8 cellular contexts compared by ENCODE assay signal in the genomic region with DNA sequence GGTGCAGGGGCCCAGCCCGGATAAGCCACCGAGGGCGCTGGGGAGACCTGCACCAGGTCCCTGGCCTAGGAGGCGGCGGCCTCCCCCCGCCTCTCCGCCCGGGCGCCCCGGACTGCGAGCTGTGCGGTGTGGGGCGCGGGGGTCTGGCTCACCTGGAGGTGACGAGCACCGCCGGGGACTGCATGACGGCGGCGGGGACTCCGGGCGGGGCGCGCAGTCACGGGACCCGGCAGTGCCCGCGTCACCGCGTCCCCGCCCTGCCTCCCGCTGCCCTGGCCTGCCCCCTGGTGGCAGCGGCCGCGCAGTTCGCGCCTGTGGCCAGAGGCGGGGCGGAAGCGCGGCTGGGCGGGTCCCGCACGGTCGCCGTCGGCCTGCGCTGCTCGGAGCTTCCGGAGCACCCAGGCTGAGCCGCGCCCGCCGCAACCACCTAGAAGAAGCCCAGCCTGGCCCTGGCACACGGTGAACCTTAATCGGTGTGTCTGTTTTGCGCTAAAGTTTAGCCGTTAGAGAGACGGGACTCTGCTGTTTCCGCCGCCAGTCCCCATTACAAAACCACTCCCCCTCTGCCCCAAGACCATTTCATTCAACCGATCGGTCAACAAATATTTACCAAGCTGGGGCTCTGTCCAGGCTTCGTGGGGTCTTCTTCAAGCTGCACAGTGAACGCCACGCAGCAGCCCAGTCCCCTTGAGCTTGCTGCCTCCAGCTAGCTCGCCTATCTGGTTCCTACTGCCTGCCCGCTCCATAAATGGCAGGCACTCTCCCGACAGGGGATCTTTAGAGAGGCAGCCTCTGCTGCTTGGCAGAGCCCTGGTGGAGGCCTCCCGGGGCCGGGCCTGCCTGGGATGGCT. TPM values are rescaled to one million over a fixed set of nuclear protein-coding genes. Genes with fewer than 3 reads are reported as not detected.
A peak's percentile ranks its signal among the peaks of the same experiment; 100 is the strongest.
DNase-seq lines count a peak whose midpoint lies in the region; ATAC-seq and TF ChIP-seq lines count a peak whose summit lies in the region.

A gene with protein sequence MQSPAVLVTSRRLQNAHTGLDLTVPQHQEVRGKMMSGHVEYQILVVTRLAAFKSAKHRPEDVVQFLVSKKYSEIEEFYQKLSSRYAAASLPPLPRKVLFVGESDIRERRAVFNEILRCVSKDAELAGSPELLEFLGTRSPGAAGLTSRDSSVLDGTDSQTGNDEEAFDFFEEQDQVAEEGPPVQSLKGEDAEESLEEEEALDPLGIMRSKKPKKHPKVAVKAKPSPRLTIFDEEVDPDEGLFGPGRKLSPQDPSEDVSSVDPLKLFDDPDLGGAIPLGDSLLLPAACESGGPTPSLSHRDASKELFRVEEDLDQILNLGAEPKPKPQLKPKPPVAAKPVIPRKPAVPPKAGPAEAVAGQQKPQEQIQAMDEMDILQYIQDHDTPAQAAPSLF (minus strand): TSS at position 219 of the 851 bp plus-strand sequence. CDS start 35 bp downstream, at position 184.

- H4K20me1 ChIP-seq in GM23248 (ENCODE audit: insufficient read depth): no peaks in the 10 kb centered on the region

- peak within 1 kb of the TSS; percentile 83 for H3K4me3 ChIP-seq in GM23248
- peak within 1 kb of the TSS; percentile 93 for H3K4me3 ChIP-seq in SJSA1
- H3K4me3 ChIP-seq in gastroesophageal sphincter: peak within 1 kb of the TSS; percentile 89 to 96

- H3K4me2 ChIP-seq in GM23248 (ENCODE audit: unreplicated experiment): peak within 1 kb of the TSS; percentile 97

- no peaks in the 10 kb centered on the region; the same call in 1 of the 2 replicates for H3K27me3 ChIP-seq in GM23248 (replicated peaks; ENCODE audit: insufficient read depth)
- H3K27me3 ChIP-seq in SJSA1 (replicated peaks): no peaks in the 10 kb centered on the region
- no peaks in the 10 kb centered on the region for H3K27me3 ChIP-seq in gastroesophageal sphincter

- peak within 1 kb of the TSS; percentile 86 for H3K9ac ChIP-seq in ES-I3 (ENCODE audit: low read depth, low read length)
- H3K9ac ChIP-seq in GM23248: peak within 1 kb of the TSS; percentile 90

- TF ChIP-seq CTCF in gastroesophageal sphincter (IDR thresholded peaks at IDR 0.05): peak in 3 of 4 experiments; percentile 97 to 99 (median 99)

- no peaks in the 10 kb centered on the region; the same call in 1 of the 2 replicates for H3K9me3 ChIP-seq in ES-I3 (ENCODE audit: control insufficient read depth, insufficient read depth, low read length)
- H3K9me3 ChIP-seq in GM23248 (ENCODE audit: low read depth): no peaks in the 10 kb centered on the region
- no peaks in the 10 kb centered on the region for H3K9me3 ChIP-seq in SJSA1 (replicated peaks)
- H3K9me3 ChIP-seq in gastroesophageal sphincter: no peaks in the 10 kb centered on the region

- DNase-seq in GM23248 (peak; percentile 92), LHCN-M2 (ENCODE audit: low read depth) (peak; percentile 69), SJSA1 (ENCODE audit: low read depth in 1 of 2, low spot score in 2 of 2) (peak; percentile 79 to 88), occipital lobe (lab: John Stamatoyannopoulos, UW) (peak; percentile 74)
- DNase-seq in activated naive CD4-positive, alpha-beta T cell treated with Interleukin-2 at 50 U/mL for 16 hours: peak; percentile 87

- TF ChIP-seq EP300 in gastroesophageal sphincter (IDR thresholded peaks at IDR 0.05): no peak

- H3F3A ChIP-seq in GM23248 (ENCODE audit: insufficient read depth): no peaks in the 10 kb centered on the region

- H3K36me3 ChIP-seq in ES-I3 (ENCODE audit: insufficient read depth, low read length) (no peaks in the 10 kb centered on the region), GM23248 (ENCODE audit: low read depth) (no peaks in the 10 kb centered on the region), SJSA1 (peaks cover 3% of the 10 kb centered on the region), gastroesophageal sphincter (peaks cover 0 to 12% of the 10 kb centered on the region in 2 donors)

- WGBS in GM23248 (ENCODE audit: low coverage in 1 of 2, low lambda C conversion rate in 2 of 2, missing lambda C conversion rate in 2 of 2), 2 experiments: 2 to 3% methylated on average over 36 to 49 of the region's 71 CpGs
- WGBS in gastroesophageal sphincter (ENCODE audit: low coverage in 1 of 2), 2 donors: 0% methylated on average over 4 of the region's 71 CpGs; no CpG with 5 or more reads in 1 of the 2 donors

- H3K4me1 ChIP-seq in ES-I3 (ENCODE audit: insufficient read depth, low read length) (no peaks in the 10 kb centered on the region), GM23248 (ENCODE audit: insufficient read depth) (peaks cover 7% of the 10 kb centered on the region; the same call in 1 of the 2 replicates), SJSA1 (replicated peaks) (peaks cover 13% of the 10 kb centered on the region), gastroesophageal sphincter (peaks cover 0 to 55% (median 24%) of the 10 kb centered on the region in 3 donors)

- H3K27ac ChIP-seq in GM23248 (peak within 1 kb of the TSS; percentile 42), SJSA1 (peak within 1 kb of the TSS; percentile 75), gastroesophageal sphincter (peak within 1 kb of the TSS; percentile 93 to 99 (median 98)), temporal lobe (ENCODE audit: low read depth, low read length) (peak within 1 kb of the TSS; percentile 83)

- H3K9me2 ChIP-seq in GM23248 (ENCODE audit: insufficient read depth): no peaks in the 10 kb centered on the region

- H2AFZ ChIP-seq in GM23248: peak within 1 kb of the TSS; percentile 100

- H3K79me2 ChIP-seq in GM23248 (ENCODE audit: insufficient read depth): peaks cover 9% of the 10 kb centered on the region; the same call in 1 of the 2 replicates

- ATAC-seq in gastroesophageal sphincter: peak; percentile 95

- peak; percentile 91 to 94 for TF ChIP-seq POLR2A in gastroesophageal sphincter (IDR thresholded peaks at IDR 0.05)

- in situ Hi-C loops in GM23248 (cut with MboI): no loop called here

RNA-seq across cellular contexts. Expression of the gene that starts here (rescaled TPM):
- 10.5 and 17.1 TPM in 2 replicates for total RNA-seq in GM23248 (2014; rRNA removed; shearing (Covaris generic))
- 10.6 and 10.9 TPM in 2 replicates for polyA plus RNA-seq in GM23248 (2016; fragmentation: Nextera tagmentation; extraction: Ambion mirVana)
- total RNA-seq in LHCN-M2 (2014; rRNA removed): 24.6 and 34.2 TPM in 2 replicates
- polyA plus RNA-seq in LHCN-M2 (2012): 25.0 TPM
- total RNA-seq in SJSA1 (2014; rRNA removed; shearing (Covaris generic)): 17.2 and 32.3 TPM in 2 replicates
- 10 to 100 TPM; 42.8 to 89.1 (median 61.4) TPM for total RNA-seq in gastroesophageal sphincter
- total RNA-seq in occipital lobe: 10.3 TPM
- total RNA-seq in temporal lobe: 6.9 TPM

Comparison
In these comparisons a context has a peak if more than half of its experiments do, and no peak if none do; other contexts are left out.
1. Peak in every context shown above with its lines: DNase-seq, ATAC-seq, H3K4me3 ChIP-seq and H3K27ac ChIP-seq.
2. H3K27ac ChIP-seq: peak in every context shown above with its lines; median percentile 98 in gastroesophageal sphincter; 83 in temporal lobe; 75 in SJSA1; 42 in GM23248.